ENCODE assay signal across 30 cellular contexts in the genomic region with DNA sequence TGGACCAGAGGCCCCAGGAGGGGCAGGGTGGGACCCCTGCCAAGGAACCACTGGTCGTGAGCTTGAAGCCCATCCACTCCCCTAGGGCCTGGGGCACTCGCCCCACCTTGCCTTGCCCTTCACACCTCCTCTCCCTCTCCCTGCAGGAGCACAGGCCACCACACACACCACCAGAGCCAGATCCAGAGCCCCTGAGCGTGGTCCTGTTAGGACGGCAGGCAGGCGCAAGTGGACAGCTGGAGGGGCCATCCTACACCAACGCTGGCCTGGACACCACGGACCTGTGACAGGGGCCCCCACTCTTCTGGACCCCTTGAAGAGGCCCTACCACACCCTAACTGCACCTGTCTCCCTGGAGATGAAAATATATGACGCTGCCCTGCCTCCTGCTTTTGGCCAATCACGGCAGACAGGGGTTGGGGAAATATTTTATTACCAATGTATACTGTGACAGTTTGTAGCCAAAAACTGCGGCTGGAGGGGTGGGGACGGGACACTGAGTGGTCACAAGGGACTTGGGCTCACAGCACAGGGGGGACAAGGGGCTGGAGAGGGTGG. TPM values are rescaled to one million over a fixed set of nuclear protein-coding genes. Genes with fewer than 3 reads are reported as not detected.
"Had no signal": no experiment of that assay in that cellular context is flagged by ENCODE, and none has a peak within 500 bp of the region (broad histone marks: within the 10 kb centered on the region; RNA-seq: fewer than 3 reads in every experiment).

No MANE protein-coding gene starts in this region.

- H3K4me2 ChIP-seq: KMS-11, SK-N-SH had no signal

- H3K27ac ChIP-seq: ascending aorta, body of pancreas, KMS-11, SJCRH30 had no signal

- ATAC-seq: activated naive CD4-positive, alpha-beta T cell treated with anti-CD3 and anti-CD28 coated beads, Interleukin-2, amount 50 U/mL, for 72 hours; activated naive CD8-positive, alpha-beta T cell treated with anti-CD3 and anti-CD28 coated beads, Interleukin-2, amount 50 U/mL, for 24 hours; activated T-cell treated with anti-CD3 and anti-CD28 coated beads, Interleukin-2, amount 50 U/mL, for 72 hours; body of pancreas had no signal

- H3K27me3 ChIP-seq: ascending aorta, body of pancreas, SJCRH30 had no signal

- H3K4me1 ChIP-seq: SJCRH30 had no signal

- H3K9me3 ChIP-seq: ascending aorta, body of pancreas, SJCRH30, SK-N-SH had no signal

- H3K27ac Mint-ChIP-seq: activated CD4-positive, alpha-beta memory T cell treated with anti-CD3 and anti-CD28 coated beads, Interleukin-2, amount 10 ng/mL, durations not matched to agents 7 days and 5 days; activated naive CD4-positive, alpha-beta T cell treated with anti-CD3 and anti-CD28 coated beads, Interleukin-2, amount 50 U/mL, for 72 hours; activated naive CD8-positive, alpha-beta T cell treated with anti-CD3 and anti-CD28 coated beads, Interleukin-2, amount 50 U/mL, for 24 hours; activated T-cell treated with anti-CD3 and anti-CD28 coated beads, Interleukin-2, amount 50 U/mL, for 72 hours had no signal

- H3K4me3 ChIP-seq: ascending aorta, body of pancreas, SJCRH30 had no signal

- H3K27me3 Mint-ChIP-seq: activated CD4-positive, alpha-beta T cell treated with anti-CD3 and anti-CD28 coated beads, Interleukin-2, amount 10 ng/mL, durations not matched to agents 7 days and 5 days had no signal

- H3K9me3 Mint-ChIP-seq: activated CD4-positive, alpha-beta T cell treated with anti-CD3 and anti-CD28 coated beads, Interleukin-2, amount 10 ng/mL, durations not matched to agents 7 days and 5 days; activated naive CD4-positive, alpha-beta T cell treated with anti-CD3 and anti-CD28 coated beads, Interleukin-2, amount 50 U/mL, for 72 hours; activated naive CD8-positive, alpha-beta T cell treated with anti-CD3 and anti-CD28 coated beads, Interleukin-2, amount 50 U/mL, for 24 hours; activated T-cell treated with anti-CD3 and anti-CD28 coated beads, Interleukin-2, amount 50 U/mL, for 72 hours had no signal

- DNase-seq: activated CD4-positive, alpha-beta memory T cell treated with anti-CD3 and anti-CD28 coated beads, Interleukin-2, amount 10 ng/mL, durations not matched to agents 7 days and 5 days; activated CD4-positive, alpha-beta T cell treated with anti-CD3 and anti-CD28 coated beads, Interleukin-2, amount 10 ng/mL, durations not matched to agents 7 days and 5 days; activated CD4-positive, CD25-positive, alpha-beta regulatory T cell; activated naive CD8-positive, alpha-beta T cell treated with anti-CD3 and anti-CD28 coated beads, Interleukin-2, amount 50 U/mL, for 24 hours; activated T-cell treated with anti-CD3 and anti-CD28 coated beads for 4 hours; activated T-cell treated with anti-CD3 and anti-CD28 coated beads, Interleukin-2, amount 50 U/mL, for 72 hours; amniotic stem cell; body of pancreas; central memory CD4-positive, alpha-beta T cell; MV-4-11; NCI-H1092 treated with DMSO at 0.1 percent for 48 hours; NCI-H1417 treated with DMSO at 0.1 percent for 48 hours; NCI-H1694; NCI-H2081; NCI-H510A treated with DMSO at 0.1 percent for 48 hours; NCI-H69; NK-92 treated with Interleukin-12 subunit alpha and Interleukin-12 subunit beta, amount 100 ng/mL, for 24 hours; OCI-M1; Right ventricle myocardium superior; RPMI8226; SJCRH30; SK-N-SH; T1000 had no signal

- H3K9ac ChIP-seq: KMS-11, SK-N-SH had no signal

- H3K36me3 ChIP-seq: ascending aorta, SJCRH30 had no signal

RNA-seq across cellular contexts. Expression of gene GPRIN1, which starts 14.5 kb away (rescaled TPM):
- total RNA-seq: ascending aorta had no signal

RNA-seq across cellular contexts. Expression of gene SNCB, which starts 34.9 kb away (rescaled TPM):
- total RNA-seq: activated CD4-positive, alpha-beta memory T cell treated with anti-CD3 and anti-CD28 coated beads, Interleukin-2, amount 10 ng/mL, durations not matched to agents 7 days and 5 days; activated CD4-positive, alpha-beta T cell treated with anti-CD3 and anti-CD28 coated beads, Interleukin-2, amount 10 ng/mL, durations not matched to agents 7 days and 5 days; activated CD8-positive, alpha-beta memory T cell treated with anti-CD3 and anti-CD28 coated beads for 36 hours; ascending aorta; body of pancreas; bronchial epithelial cell; MCF 10A; Right ventricle myocardium superior; SJCRH30; T-helper 1 cell treated with Interleukin-12 subunit alpha and Interleukin-12 subunit beta and Interleukin-4 antibody, amounts not matched to agents 30 ng/mL and 1 ng/mL, for 36 hours had no signal

RNA-seq across cellular contexts. Expression of gene EIF4E1B, which starts 35.0 kb away (rescaled TPM):
- total RNA-seq: activated CD4-positive, alpha-beta memory T cell treated with anti-CD3 and anti-CD28 coated beads, Interleukin-2, amount 10 ng/mL, durations not matched to agents 7 days and 5 days; activated CD4-positive, alpha-beta T cell treated with anti-CD3 and anti-CD28 coated beads, Interleukin-2, amount 10 ng/mL, durations not matched to agents 7 days and 5 days; activated CD8-positive, alpha-beta memory T cell treated with anti-CD3 and anti-CD28 coated beads for 36 hours; activated naive CD4-positive, alpha-beta T cell treated with anti-CD3 and anti-CD28 coated beads, Interleukin-2, amount 50 U/mL, for 72 hours; activated T-cell treated with anti-CD3 and anti-CD28 coated beads, Interleukin-2, amount 50 U/mL, for 72 hours; ascending aorta; bronchial epithelial cell; MCF 10A; Right ventricle myocardium superior; SJCRH30; T-helper 1 cell treated with Interleukin-12 subunit alpha and Interleukin-12 subunit beta and Interleukin-4 antibody, amounts not matched to agents 30 ng/mL and 1 ng/mL, for 36 hours had no signal
- polyA plus RNA-seq: SK-N-SH had no signal

RNA-seq across cellular contexts. Expression of gene CDHR2, which starts 46.3 kb away (rescaled TPM):
- total RNA-seq: ascending aorta, SJCRH30 had no signal
- polyA plus RNA-seq: SK-N-SH had no signal
